Comparison of ENCODE assay signal across 8 cellular contexts in the genomic region with DNA sequence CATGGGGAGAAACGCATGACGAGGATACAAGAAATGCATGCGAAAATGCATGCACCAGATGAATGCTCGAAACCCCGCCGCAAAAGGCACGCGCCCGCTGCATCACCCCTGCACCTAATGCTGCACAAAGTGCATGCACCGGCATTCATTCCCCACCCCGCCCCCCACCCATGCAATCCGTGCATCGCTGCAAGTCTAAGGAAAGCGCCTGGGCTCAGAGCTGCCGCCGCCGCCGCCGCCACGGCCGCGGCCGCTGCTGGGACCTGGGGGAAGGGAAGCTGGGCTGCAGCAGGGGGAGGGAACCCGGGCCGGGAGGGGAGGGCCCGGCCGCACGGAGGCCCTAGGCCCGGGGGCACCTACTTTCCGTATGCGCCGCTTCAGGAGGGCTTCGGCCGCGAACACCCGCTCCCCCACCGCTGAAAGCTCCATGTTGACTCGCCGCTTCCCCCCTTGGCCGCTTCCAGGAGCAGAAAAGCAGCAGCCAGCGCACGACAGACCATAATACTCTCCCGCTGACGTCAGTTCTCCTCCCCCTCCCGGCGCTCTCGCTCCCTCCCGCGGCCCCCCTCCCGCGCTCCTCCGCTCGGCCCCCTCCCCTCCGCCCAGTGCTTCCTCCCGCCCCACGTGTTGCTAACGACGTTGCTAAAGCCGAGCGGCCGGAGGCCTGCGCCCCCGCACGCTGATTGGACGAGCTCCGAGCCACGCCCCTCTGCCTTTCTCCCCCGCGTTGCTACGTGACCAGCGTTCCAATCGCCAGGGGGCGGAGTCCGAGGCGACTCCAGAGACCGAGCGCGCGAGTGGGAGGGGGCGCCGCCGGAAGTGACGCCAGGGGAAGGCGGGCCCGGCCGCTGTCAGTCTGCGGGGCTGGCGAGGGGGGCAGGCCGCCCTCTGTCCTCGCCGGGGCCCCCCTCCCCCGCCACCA. TPM values are rescaled to one million over a fixed set of nuclear protein-coding genes. Genes with fewer than 3 reads are reported as not detected.
A peak's percentile ranks its signal among the peaks of the same experiment; 100 is the strongest.
DNase-seq lines count a peak whose midpoint lies in the region; ATAC-seq, FAIRE-seq and TF ChIP-seq lines count a peak whose summit lies in the region.

A gene (minus strand): TSS at position 508 of the 922 bp plus-strand sequence. CDS start 79 bp downstream, at position 429.

- H3K27me3 ChIP-seq in right cardiac atrium (ENCODE audit: control insufficient read depth, insufficient read depth) = no peaks in the 10 kb centered on the region
- peaks cover 0 to 63% (median 37%) of the 10 kb centered on the region in 3 donors for H3K27me3 ChIP-seq in psoas muscle (ENCODE audit: insufficient read depth in 3 of 3, low read length in 2 of 3)

- DNase-seq in NCI-H1694 treated with DMSO at 0.1 percent for 48 hours (lab: John Stamatoyannopoulos, UW) = peak; percentile 97
- peak; percentile 95 to 97 (median 95) for DNase-seq in T-helper 17 cell
- DNase-seq in anterior cingulate cortex (lab: John Stamatoyannopoulos, UW) = peak; percentile 73 to 100 (median 99)
- peak; percentile 100 for DNase-seq in right cardiac atrium
- peak; percentile 100 for DNase-seq in psoas muscle
- peak; percentile 100 for DNase-seq in urothelium cell line (ENCODE audit: low spot score)

- TF ChIP-seq POLR2A in GM15510 (IDR thresholded peaks at IDR 0.05; ENCODE audit: borderline replicate concordance, extremely low read depth, insufficient read length) = peak; percentile 43

- intact Hi-C loops in right cardiac atrium (cut with DNase I) (loop anchor here in 1 of 4 donors (10.0 kb wide), 1 partner anchor 118 kb away; no protein-coding TSS in a partner anchor), psoas muscle (cut with DNase I) (loop anchor here (2.0 to 5.0 kb wide), 2 partner anchors 40 to 45 kb away; no protein-coding TSS in a partner anchor)

- peaks cover 0 to 8% of the 10 kb centered on the region in 2 donors for H3K36me3 ChIP-seq in psoas muscle (ENCODE audit: insufficient read depth in 1 of 2, low read depth in 1 of 2)

- peak; percentile 98 for FAIRE-seq in urothelium cell line (lab: Jason Lieb, UNC)

- under 1% methylated on average over 92 of the region's 92 CpGs for WGBS in right cardiac atrium
- WGBS in psoas muscle, 3 donors = 0 to 2% (median 2%) methylated on average over 52 to 92 of the region's 92 CpGs

- H3K27ac ChIP-seq in right cardiac atrium (ENCODE audit: low read length) = peak within 1 kb of the TSS; percentile 65
- H3K27ac ChIP-seq in psoas muscle = peak within 1 kb of the TSS; percentile 82

- H3K9me3 ChIP-seq in T-helper 17 cell (ENCODE audit: control insufficient read depth, low read length, poor library complexity, severe bottlenecking) (peaks cover 2% of the 10 kb centered on the region), right cardiac atrium (ENCODE audit: control insufficient read depth, low read length) (no peaks in the 10 kb centered on the region), psoas muscle (no peaks in the 10 kb centered on the region)

- H3K36me3 Mint-ChIP-seq in T-helper 17 cell (ENCODE audit: low read depth) = peaks cover 8% of the 10 kb centered on the region

- peaks cover 27% of the 10 kb centered on the region for H3K4me1 Mint-ChIP-seq in T-helper 17 cell

- TF ChIP-seq CTCF in psoas muscle (IDR thresholded peaks at IDR 0.05) = no peak

- H3K4me3 ChIP-seq in right cardiac atrium (ENCODE audit: low read length) = peak within 1 kb of the TSS; percentile 74
- peak within 1 kb of the TSS; percentile 79 for H3K4me3 ChIP-seq in psoas muscle

- ATAC-seq in HG02885 (IDR thresholded peaks at IDR 0.05; ENCODE audit: poor library complexity, unreplicated experiment) (peak; percentile 91), T-helper 17 cell (peak; percentile 90), right cardiac atrium (peak; percentile 96 to 97), psoas muscle (peak; percentile 95 to 96 (median 96))

- H3K27ac Mint-ChIP-seq in T-helper 17 cell = peak within 1 kb of the TSS; percentile 21

- peaks cover 31% of the 10 kb centered on the region for H3K27me3 Mint-ChIP-seq in T-helper 17 cell

- H3K4me3 Mint-ChIP-seq in T-helper 17 cell = peak within 1 kb of the TSS; percentile 87

- H3K4me1 ChIP-seq in right cardiac atrium (ENCODE audit: control insufficient read depth, insufficient read depth, low read length) (no peaks in the 10 kb centered on the region), psoas muscle (peaks cover 32% of the 10 kb centered on the region)

RNA-seq across cellular contexts. Expression of the gene that starts here (rescaled TPM):
- 1 to 10 TPM; 2.5 to 3.6 TPM for total RNA-seq in T-helper 17 cell
- total RNA-seq in right cardiac atrium = 1 to 10 TPM; 2.4 to 7.3 (median 5.5) TPM
- 3.8 TPM for polyA plus RNA-seq in right cardiac atrium
- total RNA-seq in psoas muscle = 1 to 10 TPM in 3 of 4 donors, under 1 TPM in 1; 0.40 to 3.3 (median 1.2) TPM
- polyA plus RNA-seq in psoas muscle = 1 to 10 TPM; 1.3 to 3.5 (median 1.3) TPM

Comparison
In these comparisons a context has a peak if more than half of its experiments do, and no peak if none do; other contexts are left out.
1. Peak in every context shown above with its lines: DNase-seq, ATAC-seq, H3K4me3 ChIP-seq and H3K27ac ChIP-seq.